In the genomic region with DNA sequence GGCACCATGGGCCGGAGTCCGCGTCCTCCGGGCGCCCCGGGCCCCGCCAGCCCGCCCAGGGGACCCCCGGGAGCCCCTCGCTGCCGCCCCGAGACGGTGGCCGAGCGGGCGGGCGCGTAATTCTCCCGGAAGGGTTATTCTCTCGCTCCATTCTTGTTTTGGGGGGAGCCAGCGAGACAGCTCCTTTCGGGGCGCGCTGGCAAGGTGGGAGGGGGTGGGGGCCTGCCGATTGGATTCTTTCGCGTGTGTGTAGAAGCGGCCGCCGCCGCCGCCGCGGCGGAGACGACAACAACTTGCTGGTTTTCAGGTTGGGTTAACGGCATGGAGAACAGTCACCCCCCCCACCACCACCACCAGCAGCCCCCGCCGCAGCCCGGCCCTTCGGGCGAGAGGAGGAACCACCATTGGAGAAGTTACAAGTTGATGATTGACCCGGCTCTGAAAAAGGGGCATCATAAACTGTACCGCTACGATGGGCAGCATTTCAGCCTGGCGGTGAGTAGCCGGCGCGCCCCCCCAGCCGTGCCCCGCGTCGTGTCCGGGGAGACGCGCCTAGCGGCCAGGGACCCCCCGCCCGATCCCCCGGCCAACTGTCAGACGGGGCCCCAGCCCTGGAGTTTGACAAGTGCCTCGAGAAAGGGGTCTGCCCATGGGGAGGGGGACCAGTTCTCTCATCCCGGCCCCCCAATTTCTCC, we compare ENCODE assay signal across 8 cellular contexts. TPM values are rescaled to one million over a fixed set of nuclear protein-coding genes. Genes with fewer than 3 reads are reported as not detected.
DNase-seq lines count a peak whose midpoint lies in the region; ATAC-seq and TF ChIP-seq lines count a peak whose summit lies in the region.

No MANE protein-coding gene starts in this region.

- peaks cover 35% of the 10 kb centered on the region for H3K4me1 ChIP-seq in OCI-LY3 (ENCODE audit: low read length)
- peaks cover 0 to 48% of the 10 kb centered on the region in 2 donors for H3K4me1 ChIP-seq in right atrium auricular region

- peaks cover 33 to 38% of the 10 kb centered on the region in 2 donors for H3K36me3 Mint-ChIP-seq in activated naive CD4-positive, alpha-beta T cell treated with anti-CD3 and anti-CD28 coated beads, Interleukin-2, amount 50 U/mL, for 72 hours

- intact Hi-C loops in sciatic nerve (cut with DNase I): no loop called here

- peaks cover 22% of the 10 kb centered on the region for H3K36me3 ChIP-seq in OCI-LY3 (replicated peaks; ENCODE audit: low read depth, low read length)
- H3K36me3 ChIP-seq in right atrium auricular region: peaks cover 27% of the 10 kb centered on the region

- DNase-seq in NCI-H2029 treated with DMSO at 0.1 percent for 48 hours (lab: John Stamatoyannopoulos, UW) (peak; percentile 19), NCI-H2029 (lab: John Stamatoyannopoulos, UW) (no peak), right atrium auricular region (ENCODE audit: low spot score) (no peak), sciatic nerve (ENCODE audit: low spot score) (peak; percentile 65), DMS79 treated with DMSO at 0.1 percent for 48 hours (lab: John Stamatoyannopoulos, UW) (no peak), NCI-H774 (lab: John Stamatoyannopoulos, UW) (no peak)
- no peak for DNase-seq in activated naive CD4-positive, alpha-beta T cell treated with anti-CD3 and anti-CD28 coated beads, Interleukin-2, amount 50 U/mL, for 72 hours (ENCODE audit: low spot score in 2 of 2)

- H3K27ac ChIP-seq in OCI-LY3 (ENCODE audit: low read length) (peak overlapping the region; percentile 78), right atrium auricular region (peak overlapping the region; percentile 94 to 100)

- H3K4me3 ChIP-seq in OCI-LY3 (ENCODE audit: low read length): peak overlapping the region; percentile 95
- H3K4me3 ChIP-seq in right atrium auricular region: peak overlapping the region; percentile 73 to 79

- H3K27me3 ChIP-seq in OCI-LY3 (ENCODE audit: low read depth, low read length) (no peaks in the 10 kb centered on the region), right atrium auricular region (no peaks in the 10 kb centered on the region)

- no peak for ATAC-seq in activated naive CD4-positive, alpha-beta T cell treated with anti-CD3 and anti-CD28 coated beads, Interleukin-2, amount 50 U/mL, for 72 hours
- ATAC-seq in sciatic nerve: no peak

- H3K9ac ChIP-seq in OCI-LY3 (ENCODE audit: low read length): peak overlapping the region; percentile 98

- H2AFZ ChIP-seq in OCI-LY3 (ENCODE audit: low read depth, low read length): no peak overlapping the region

- peaks cover 82% of the 10 kb centered on the region for H3K79me2 ChIP-seq in OCI-LY3 (ENCODE audit: low read length)

- H3K9me3 ChIP-seq in OCI-LY3 (ENCODE audit: insufficient read depth, low read length) (no peaks in the 10 kb centered on the region), right atrium auricular region (no peaks in the 10 kb centered on the region)

- H3K9me3 Mint-ChIP-seq in activated naive CD4-positive, alpha-beta T cell treated with anti-CD3 and anti-CD28 coated beads, Interleukin-2, amount 50 U/mL, for 72 hours: no peaks in the 10 kb centered on the region

- TF ChIP-seq CTCF in OCI-LY3 (IDR thresholded peaks at IDR 0.05; ENCODE audit: low read depth, low read length): no peak
- TF ChIP-seq CTCF in right atrium auricular region (IDR thresholded peaks at IDR 0.05): no peak

- peaks cover 10% of the 10 kb centered on the region; the same call in 1 of the 2 replicates for H4K20me1 ChIP-seq in OCI-LY3 (ENCODE audit: insufficient read depth, low read length)

- H3K27ac Mint-ChIP-seq in activated naive CD4-positive, alpha-beta T cell treated with anti-CD3 and anti-CD28 coated beads, Interleukin-2, amount 50 U/mL, for 72 hours: peak overlapping the region; percentile 75 to 98

- H3K4me2 ChIP-seq in OCI-LY3 (ENCODE audit: low read length): peak overlapping the region; percentile 98

RNA-seq across cellular contexts. Expression of gene SETD1B, which starts 0.8 kb away (rescaled TPM):
- 10 to 100 TPM; 13.8 to 16.7 TPM for total RNA-seq in activated naive CD4-positive, alpha-beta T cell treated with anti-CD3 and anti-CD28 coated beads, Interleukin-2, amount 50 U/mL, for 72 hours
- total RNA-seq in right atrium auricular region (1 to 10 TPM; 6.0 to 9.3 TPM), sciatic nerve (26.3 TPM)

RNA-seq across cellular contexts. Expression of gene RHOF, which starts 11.1 kb away (rescaled TPM):
- total RNA-seq in activated naive CD4-positive, alpha-beta T cell treated with anti-CD3 and anti-CD28 coated beads, Interleukin-2, amount 50 U/mL, for 72 hours: 10 to 100 TPM; 95.3 to 96.2 TPM
- total RNA-seq in right atrium auricular region (10 to 100 TPM in 1 of 2 donors, 1 to 10 TPM in 1; 7.3 to 21.9 TPM), sciatic nerve (12.1 TPM)

RNA-seq across cellular contexts. Expression of gene HPD, which starts 54.1 kb away (rescaled TPM):
- under 1 TPM in 1 of 2 donors, not detected in 1; 0.16 TPM for total RNA-seq in activated naive CD4-positive, alpha-beta T cell treated with anti-CD3 and anti-CD28 coated beads, Interleukin-2, amount 50 U/mL, for 72 hours
- total RNA-seq in right atrium auricular region: 1 to 10 TPM in 1 of 2 donors, under 1 TPM in 1; 0.39 to 1.3 TPM
- total RNA-seq in sciatic nerve: 0.40 TPM

Comparison
In these comparisons a context has a peak if more than half of its experiments do, and no peak if none do; other contexts are left out.
1. DNase-seq: peak in NCI-H2029 treated with DMSO at 0.1 percent for 48 hours (single experiment) and sciatic nerve (single experiment); none in NCI-H2029 (single experiment), activated naive CD4-positive, alpha-beta T cell treated with anti-CD3 and anti-CD28 coated beads, Interleukin-2, amount 50 U/mL, for 72 hours (0 of 2), right atrium auricular region (single experiment), DMS79 treated with DMSO at 0.1 percent for 48 hours (single experiment) and NCI-H774 (single experiment).